Comparison of ENCODE assay signal across 8 cellular contexts in the genomic region with DNA sequence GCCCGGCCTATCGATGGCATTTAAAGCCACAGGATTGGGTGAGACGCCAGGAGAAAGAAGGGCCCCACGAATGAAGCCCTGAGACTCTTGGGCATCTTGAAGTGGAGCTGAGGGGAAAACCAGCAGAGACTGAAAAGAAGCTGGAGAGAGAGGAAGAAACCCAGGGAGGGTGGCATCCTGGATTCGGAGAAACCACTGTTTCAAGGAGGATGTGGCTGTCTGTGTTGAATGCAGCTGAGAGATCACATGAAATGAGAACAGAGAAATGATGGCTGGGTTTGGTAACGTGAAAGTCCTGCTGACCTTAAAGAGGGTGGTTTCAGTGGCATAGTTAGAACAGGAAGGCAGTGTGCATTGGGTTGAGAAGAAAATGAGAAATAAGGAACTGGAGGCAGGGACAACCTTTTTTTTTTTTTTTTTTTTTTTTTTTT. TPM values are rescaled to one million over a fixed set of nuclear protein-coding genes. Genes with fewer than 3 reads are reported as not detected.
DNase-seq lines count a peak whose midpoint lies in the region; ATAC-seq and TF ChIP-seq lines count a peak whose summit lies in the region.

No MANE protein-coding gene starts in this region.

- no peaks in the 10 kb centered on the region for H3K27me3 Mint-ChIP-seq in memory B cell

- H3K9me3 Mint-ChIP-seq in memory B cell = no peaks in the 10 kb centered on the region

- TF ChIP-seq CTCF in GM13977 (IDR thresholded peaks at IDR 0.05; ENCODE audit: extremely low read depth, insufficient read depth, missing control alignments) = no peak
- no peak for TF ChIP-seq CTCF in gastrocnemius medialis (IDR thresholded peaks at IDR 0.05 in 4 of 5, conservative IDR thresholded peaks at IDR 0.05 in 1 of 5)
- no peak for TF ChIP-seq CTCF in testis (IDR thresholded peaks at IDR 0.05)

- intact Hi-C loops in gastrocnemius medialis (cut with DNase I; ENCODE audit: low total_unique reads) (no loop called here), testis (cut with DNase I; ENCODE audit: low total_unique reads) (no loop called here)

- H3K4me1 Mint-ChIP-seq in memory B cell = peaks cover 49% of the 10 kb centered on the region

- TF ChIP-seq POLR2A in gastrocnemius medialis (IDR thresholded peaks at IDR 0.05) (no peak), testis (IDR thresholded peaks at IDR 0.05) (no peak)

- no peaks in the 10 kb centered on the region for H3K36me3 ChIP-seq in gastrocnemius medialis
- no peaks in the 10 kb centered on the region for H3K36me3 ChIP-seq in testis (ENCODE audit: low read depth, missing control alignments)

- WGBS in testis, 2 donors = 81 to 85% methylated on average over 6 of the region's 6 CpGs

- H3K4me3 ChIP-seq in gastrocnemius medialis = no peak overlapping the region
- H3K4me3 ChIP-seq in testis = no peak overlapping the region

- DNase-seq in GM13977 (ENCODE audit: low spot score) = peak; percentile 74
- peak; percentile 36 for DNase-seq in SKM-1 (lab: John Stamatoyannopoulos, UW; ENCODE audit: unreplicated experiment)
- peak in 1 of 2 donors; percentile 56 for DNase-seq in memory B cell (ENCODE audit: low spot score in 2 of 2)
- DNase-seq in gastrocnemius medialis = no peak
- no peak for DNase-seq in testis
- no peak for DNase-seq in NCI-H187 treated with DMSO at 0.1 percent for 48 hours (lab: John Stamatoyannopoulos, UW)

- H3K27ac Mint-ChIP-seq in memory B cell = peak overlapping the region; percentile 67

- H3K27ac ChIP-seq in gastrocnemius medialis (no peak overlapping the region), testis (no peak overlapping the region)

- in situ Hi-C loops in GM13977 (cut with MboI; ENCODE audit: low pct_unique_long_range_greater_than_20kb, low sequenced_read_pairs, unreplicated experiment) (loop anchor here (25.0 kb wide), 1 partner anchor 190 kb away; the partner anchor contains the start of genes KCTD11 and TMEM95), gastrocnemius medialis (cut with MboI; ENCODE audit: low sequenced_read_pairs in 4 of 4) (loop anchor here in 1 of 4 donors (10.0 to 25.0 kb wide), 2 partner anchors 48 to 115 kb away; partner anchors contain the start of genes CHRNB1, FGF11, SPEM2 and SPEM3)

- H3K27me3 ChIP-seq in gastrocnemius medialis (no peaks in the 10 kb centered on the region), testis (no peaks in the 10 kb centered on the region)

- H3K9me3 ChIP-seq in gastrocnemius medialis (no peaks in the 10 kb centered on the region), testis (no peaks in the 10 kb centered on the region)

- peak overlapping the region; percentile 27 for H3K4me3 Mint-ChIP-seq in memory B cell

- ATAC-seq in GM21737 (IDR thresholded peaks at IDR 0.05; ENCODE audit: unreplicated experiment) = peak; percentile 55
- peak; percentile 87 for ATAC-seq in memory B cell (ENCODE audit: low read depth)
- ATAC-seq in GM18861 (IDR thresholded peaks at IDR 0.05; ENCODE audit: unreplicated experiment) = no peak
- no peak for ATAC-seq in gastrocnemius medialis

- H3K4me1 ChIP-seq in gastrocnemius medialis (peaks cover 9 to 18% of the 10 kb centered on the region in 2 donors), testis (peaks cover 4% of the 10 kb centered on the region)

- H3K36me3 Mint-ChIP-seq in memory B cell = peaks cover 10% of the 10 kb centered on the region

RNA-seq across cellular contexts. Expression of gene TNFSF12, which starts 3.8 kb away (rescaled TPM):
- total RNA-seq in gastrocnemius medialis (10 to 100 TPM in 3 of 4 donors, 1 to 10 TPM in 1; 7.9 to 26.1 (median 16.9) TPM), testis (10 to 100 TPM; 17.0 to 20.6 TPM)
- 21.5 TPM for polyA plus RNA-seq in testis (ENCODE audit: insufficient read depth, low read depth, low replicate concordance)

RNA-seq across cellular contexts. Expression of gene TNFSF13, which starts 5.9 kb away (rescaled TPM):
- total RNA-seq in gastrocnemius medialis = 1 to 10 TPM; 2.8 to 8.4 (median 5.0) TPM
- 1 to 10 TPM; 1.2 to 5.1 TPM for total RNA-seq in testis
- 11.5 TPM for polyA plus RNA-seq in testis (ENCODE audit: insufficient read depth, low read depth, low replicate concordance)

RNA-seq across cellular contexts. Expression of gene SENP3, which starts 9.1 kb away (rescaled TPM):
- total RNA-seq in gastrocnemius medialis = 10 to 100 TPM; 63.6 to 71.5 (median 68.8) TPM
- 10 to 100 TPM; 77.4 to 83.5 TPM for total RNA-seq in testis
- 108 TPM for polyA plus RNA-seq in testis (ENCODE audit: insufficient read depth, low read depth, low replicate concordance)

RNA-seq across cellular contexts. Expression of gene CD68, which starts 26.8 kb away (rescaled TPM):
- 10 to 100 TPM; 10.1 to 66.5 (median 20.3) TPM for total RNA-seq in gastrocnemius medialis
- total RNA-seq in testis = 1 to 10 TPM; 2.0 to 6.4 TPM
- 54.8 TPM for polyA plus RNA-seq in testis (ENCODE audit: insufficient read depth, low read depth, low replicate concordance)

RNA-seq across cellular contexts. Expression of gene MPDU1, which starts 31.0 kb away (rescaled TPM):
- total RNA-seq in gastrocnemius medialis = 100 to 1,000 TPM in 2 of 4 donors, 10 to 100 TPM in 2; 55.9 to 157 (median 101) TPM
- 10 to 100 TPM; 55.7 to 88.7 TPM for total RNA-seq in testis
- 60.9 TPM for polyA plus RNA-seq in testis (ENCODE audit: insufficient read depth, low read depth, low replicate concordance)

Comparison
In these comparisons a context has a peak if more than half of its experiments do, and no peak if none do; other contexts are left out.
1. DNase-seq: peak in GM13977 (single experiment) and SKM-1 (single experiment); none in gastrocnemius medialis (0 of 2), testis (single experiment) and NCI-H187 treated with DMSO at 0.1 percent for 48 hours (single experiment).
2. ATAC-seq: peak in GM21737 (single experiment) and memory B cell (single experiment); none in GM18861 (single experiment) and gastrocnemius medialis (0 of 2).